In the genomic region with DNA sequence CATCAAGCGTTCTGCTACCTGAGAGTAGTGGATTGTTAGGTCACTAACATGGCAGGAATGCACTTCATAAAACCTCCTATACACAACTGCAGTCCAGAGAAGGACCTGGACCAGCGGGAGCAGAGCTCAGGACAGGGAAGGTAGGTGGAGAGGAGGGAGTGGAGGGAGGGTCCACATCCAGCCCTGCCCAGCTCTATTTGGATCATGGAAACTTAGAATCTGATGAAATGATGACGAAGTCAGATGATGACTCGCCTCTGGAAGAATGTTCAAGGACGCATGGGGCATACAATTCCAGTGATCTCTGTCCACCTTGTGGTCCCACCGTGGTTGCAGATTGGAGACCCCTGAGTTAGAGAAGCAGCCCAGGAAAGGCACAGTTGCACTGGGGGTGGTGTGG, we compare ENCODE assay signal across 22 cellular contexts.
DNase-seq lines count a peak whose midpoint lies in the region; ATAC-seq and TF ChIP-seq lines count a peak whose summit lies in the region.
"Had no signal": no experiment of that assay in that cellular context is flagged by ENCODE, and none has a peak within 500 bp of the region (broad histone marks: within the 10 kb centered on the region; RNA-seq: fewer than 3 reads in every experiment).

No MANE protein-coding gene starts in this region.

- H3K27me3 Mint-ChIP-seq in type B pancreatic cell: no peaks in the 10 kb centered on the region
- peaks cover 0 to 6% (median 0%) of the 10 kb centered on the region in 5 donors for H3K27me3 Mint-ChIP-seq in naive thymus-derived CD8-positive, alpha-beta T cell
- no peaks in the 10 kb centered on the region for H3K27me3 Mint-ChIP-seq in activated CD4-positive, alpha-beta T cell treated with anti-CD3 and anti-CD28 coated beads, Interleukin-2, amount 10 ng/mL, durations not matched to agents 7 days and 5 days
- H3K27me3 Mint-ChIP-seq: activated naive CD8-positive, alpha-beta T cell treated with anti-CD3 and anti-CD28 coated beads, Interleukin-2, amount 50 U/mL, for 24 hours; T-helper 17 cell had no signal

- 83 to 86% methylated on average over 6 of the region's 6 CpGs for WGBS in heart right ventricle, 2 donors
- WGBS in right cardiac atrium: 86% methylated on average over 6 of the region's 6 CpGs

- ATAC-seq in heart right ventricle: peak in 3 of 8 donors; percentile 17 to 51 (median 29)
- ATAC-seq in right cardiac atrium: no peak
- ATAC-seq in foreskin keratinocyte: peak; percentile 32
- ATAC-seq in naive thymus-derived CD8-positive, alpha-beta T cell: no peak
- ATAC-seq: left lobe of liver, T-helper 17 cell had no signal

- CTCF ChIA-PET in activated CD4-positive, alpha-beta T cell treated with anti-CD3 and anti-CD28 coated beads, Interleukin-2, amount 10 ng/mL, durations not matched to agents 7 days and 5 days (lab: Charles Lee): interaction anchor here (0.8 kb wide), 1 partner anchor 19 kb away, joined by 3 read pairs; no protein-coding TSS in a partner anchor

- H3K27me3 ChIP-seq in heart right ventricle (no peaks in the 10 kb centered on the region), right cardiac atrium (ENCODE audit: control insufficient read depth, insufficient read depth) (no peaks in the 10 kb centered on the region), SJSA1 (replicated peaks) (no peaks in the 10 kb centered on the region), foreskin keratinocyte (no peaks in the 10 kb centered on the region)
- H3K27me3 ChIP-seq: BLaER1, SJCRH30, uterus had no signal

- H3K4me1 ChIP-seq in heart right ventricle: peaks cover 5 to 93% (median 64%) of the 10 kb centered on the region in 9 donors
- H3K4me1 ChIP-seq in right cardiac atrium (ENCODE audit: control insufficient read depth, insufficient read depth, low read length): peaks cover 20% of the 10 kb centered on the region
- H3K4me1 ChIP-seq in SJSA1 (replicated peaks): peaks cover 50% of the 10 kb centered on the region
- H3K4me1 ChIP-seq in foreskin keratinocyte: no peaks in the 10 kb centered on the region
- H3K4me1 ChIP-seq: BLaER1, SJCRH30 had no signal

- H3K4me3 ChIP-seq in heart right ventricle (no peak overlapping the region), right cardiac atrium (ENCODE audit: low read length) (no peak overlapping the region), SJSA1 (no peak overlapping the region)
- H3K4me3 ChIP-seq: BLaER1, SJCRH30, uterus had no signal

- H3K9me3 ChIP-seq in heart right ventricle: no peaks in the 10 kb centered on the region
- no peaks in the 10 kb centered on the region for H3K9me3 ChIP-seq in right cardiac atrium (ENCODE audit: control insufficient read depth, low read length)
- H3K9me3 ChIP-seq in SJSA1 (replicated peaks): no peaks in the 10 kb centered on the region
- H3K9me3 ChIP-seq: BLaER1, SJCRH30, uterus had no signal

- H3K9me3 Mint-ChIP-seq in type B pancreatic cell: peaks cover 4% of the 10 kb centered on the region
- no peaks in the 10 kb centered on the region for H3K9me3 Mint-ChIP-seq in naive thymus-derived CD8-positive, alpha-beta T cell
- no peaks in the 10 kb centered on the region for H3K9me3 Mint-ChIP-seq in activated CD4-positive, alpha-beta T cell treated with anti-CD3 and anti-CD28 coated beads, Interleukin-2, amount 10 ng/mL, durations not matched to agents 7 days and 5 days
- H3K9me3 Mint-ChIP-seq: activated naive CD8-positive, alpha-beta T cell treated with anti-CD3 and anti-CD28 coated beads, Interleukin-2, amount 50 U/mL, for 24 hours had no signal

- H3K36me3 ChIP-seq in heart right ventricle: peaks cover 0 to 72% (median 29%) of the 10 kb centered on the region in 9 donors
- no peaks in the 10 kb centered on the region for H3K36me3 ChIP-seq in SJSA1
- H3K36me3 ChIP-seq: BLaER1, SJCRH30, uterus had no signal

- H3K27ac ChIP-seq in heart right ventricle: peak overlapping the region in 6 of 10 donors; percentile 17 to 81 (median 39)
- H3K27ac ChIP-seq in right cardiac atrium (ENCODE audit: low read length): no peak overlapping the region
- H3K27ac ChIP-seq in SJSA1: peak overlapping the region; percentile 5
- H3K27ac ChIP-seq in foreskin keratinocyte: no peak overlapping the region
- H3K27ac ChIP-seq: BLaER1, SJCRH30, uterus, VCaP had no signal

- no peak overlapping the region for H3K4me3 Mint-ChIP-seq in type B pancreatic cell
- H3K4me3 Mint-ChIP-seq in naive thymus-derived CD8-positive, alpha-beta T cell: no peak overlapping the region
- no peak overlapping the region for H3K4me3 Mint-ChIP-seq in activated CD4-positive, alpha-beta T cell treated with anti-CD3 and anti-CD28 coated beads, Interleukin-2, amount 10 ng/mL, durations not matched to agents 7 days and 5 days
- H3K4me3 Mint-ChIP-seq: activated naive CD8-positive, alpha-beta T cell treated with anti-CD3 and anti-CD28 coated beads, Interleukin-2, amount 50 U/mL, for 24 hours; T-helper 17 cell had no signal

- intact Hi-C loops in heart right ventricle (cut with DNase I): no loop called here
- intact Hi-C loops in right cardiac atrium (cut with DNase I): no loop called here

- peak overlapping the region; percentile 26 for H3K27ac Mint-ChIP-seq in type B pancreatic cell
- no peak overlapping the region for H3K27ac Mint-ChIP-seq in naive thymus-derived CD8-positive, alpha-beta T cell
- H3K27ac Mint-ChIP-seq in activated CD4-positive, alpha-beta T cell treated with anti-CD3 and anti-CD28 coated beads, Interleukin-2, amount 10 ng/mL, durations not matched to agents 7 days and 5 days: no peak overlapping the region
- H3K27ac Mint-ChIP-seq: activated naive CD8-positive, alpha-beta T cell treated with anti-CD3 and anti-CD28 coated beads, Interleukin-2, amount 50 U/mL, for 24 hours; T-helper 17 cell had no signal

- POLR2A ChIA-PET in naive thymus-derived CD8-positive, alpha-beta T cell (lab: Charles Lee): no interaction called here
- POLR2A ChIA-PET in activated CD4-positive, alpha-beta T cell treated with anti-CD3 and anti-CD28 coated beads, Interleukin-2, amount 10 ng/mL, durations not matched to agents 7 days and 5 days (lab: Charles Lee): no interaction called here

- peaks cover 41% of the 10 kb centered on the region for H3K4me1 Mint-ChIP-seq in type B pancreatic cell (ENCODE audit: unreplicated experiment)
- peaks cover 0 to 1% (median 0%) of the 10 kb centered on the region in 4 donors for H3K4me1 Mint-ChIP-seq in naive thymus-derived CD8-positive, alpha-beta T cell
- no peaks in the 10 kb centered on the region for H3K4me1 Mint-ChIP-seq in activated CD4-positive, alpha-beta T cell treated with anti-CD3 and anti-CD28 coated beads, Interleukin-2, amount 10 ng/mL, durations not matched to agents 7 days and 5 days
- H3K4me1 Mint-ChIP-seq: activated naive CD8-positive, alpha-beta T cell treated with anti-CD3 and anti-CD28 coated beads, Interleukin-2, amount 50 U/mL, for 24 hours had no signal

- TF ChIP-seq CTCF in heart right ventricle (IDR thresholded peaks at IDR 0.05): no peak
- TF ChIP-seq CTCF in foreskin keratinocyte (conservative IDR thresholded peaks at IDR 0.05): no peak
- no peak for TF ChIP-seq CTCF in type B pancreatic cell (conservative IDR thresholded peaks at IDR 0.05)

- peaks cover 9% of the 10 kb centered on the region for H3K36me3 Mint-ChIP-seq in type B pancreatic cell
- peaks cover 0 to 5% (median 1%) of the 10 kb centered on the region in 3 donors for H3K36me3 Mint-ChIP-seq in naive thymus-derived CD8-positive, alpha-beta T cell
- no peaks in the 10 kb centered on the region for H3K36me3 Mint-ChIP-seq in activated CD4-positive, alpha-beta T cell treated with anti-CD3 and anti-CD28 coated beads, Interleukin-2, amount 10 ng/mL, durations not matched to agents 7 days and 5 days (ENCODE audit: low read depth)

- DNase-seq in heart right ventricle (no peak), right cardiac atrium (no peak), SJSA1 (ENCODE audit: low read depth in 1 of 2, low spot score in 2 of 2) (peak in 1 of 2 experiments; percentile 36), foreskin keratinocyte (no peak), type B pancreatic cell (ENCODE audit: extremely low spot score, unreplicated experiment) (no peak), KG1 (lab: John Stamatoyannopoulos, UW) (no peak)
- DNase-seq in naive thymus-derived CD8-positive, alpha-beta T cell: no peak
- no peak for DNase-seq in activated CD4-positive, alpha-beta T cell treated with anti-CD3 and anti-CD28 coated beads, Interleukin-2, amount 10 ng/mL, durations not matched to agents 7 days and 5 days
- DNase-seq: activated CD8-positive, alpha-beta memory T cell treated with anti-CD3 and anti-CD28 coated beads, Interleukin-2, amount 50 U/mL, for 48 hours; activated effector memory CD4-positive, alpha-beta T cell treated with Interleukin-2 at 50 U/mL for 16 hours; Calu3; central memory CD4-positive, alpha-beta T cell; NCI-H187 treated with DMSO at 0.1 percent for 48 hours; NCI-H345; stimulated activated CD8-positive, alpha-beta memory T cell treated with anti-CD3 and anti-CD28 coated beads, Interleukin-4, amount 100 ng/mL, for 48 hours; T-helper 17 cell had no signal

Comparison
In these comparisons a context has a peak if more than half of its experiments do, and no peak if none do; other contexts are left out.
1. H3K27ac ChIP-seq: peak in heart right ventricle (6 of 10) and SJSA1 (single experiment); none in right cardiac atrium (single experiment) and foreskin keratinocyte (single experiment).